ENCODE assay signal across 11 cellular contexts in genomic region chr19:3504723-3505122, GRCh38. TPM values are rescaled to one million over a fixed set of nuclear protein-coding genes. Genes with fewer than 3 reads are reported as not detected.
A peak's percentile ranks its signal among the peaks of the same experiment; 100 is the strongest.
DNase-seq lines count a peak whose midpoint lies in the region; ATAC-seq and TF ChIP-seq lines count a peak whose summit lies in the region.
"Had no signal": no experiment of that assay in that cellular context is flagged by ENCODE, and none has a peak within 500 bp of the region (broad histone marks: within the 10 kb centered on the region; RNA-seq: fewer than 3 reads in every experiment).

No MANE protein-coding gene starts in this region.

- peaks cover 20% of the 10 kb centered on the region for H3K4me1 Mint-ChIP-seq in MCF 10A (ENCODE audit: insufficient read depth, unreplicated experiment)

- H3K27me3 ChIP-seq in breast epithelium, result no peaks in the 10 kb centered on the region
- no peaks in the 10 kb centered on the region for H3K27me3 ChIP-seq in RWPE2 (ENCODE audit: insufficient read depth, poor library complexity, severe bottlenecking)
- H3K27me3 ChIP-seq in upper lobe of right lung, result no peaks in the 10 kb centered on the region

- peaks cover 10% of the 10 kb centered on the region for H3K36me3 Mint-ChIP-seq in MCF 10A (ENCODE audit: insufficient read depth, unreplicated experiment)

- H3K4me3 Mint-ChIP-seq in MCF 10A (ENCODE audit: unreplicated experiment), result peak overlapping the region; percentile 83

- 86 to 91% methylated on average over 5 of the region's 5 CpGs for WGBS in lower leg skin, 2 donors

- no peak for TF ChIP-seq CTCF in MCF 10A (IDR thresholded peaks at IDR 0.05; ENCODE audit: unreplicated experiment)
- TF ChIP-seq CTCF in breast epithelium (IDR thresholded peaks at IDR 0.05), result no peak
- TF ChIP-seq CTCF in RWPE2 (IDR thresholded peaks at IDR 0.05; ENCODE audit: poor library complexity, severe bottlenecking), result no peak
- TF ChIP-seq CTCF in fibroblast of pulmonary artery (IDR thresholded peaks at IDR 0.05; ENCODE audit: low read length, missing control alignments), result no peak
- TF ChIP-seq CTCF in upper lobe of right lung (IDR thresholded peaks at IDR 0.05), result no peak
- no peak for TF ChIP-seq CTCF in lower leg skin (IDR thresholded peaks at IDR 0.05)

- H3K4me1 ChIP-seq in breast epithelium, result peaks cover under 1 to 11% of the 10 kb centered on the region in 2 donors
- peaks cover 15% of the 10 kb centered on the region for H3K4me1 ChIP-seq in RWPE2 (ENCODE audit: insufficient read depth, poor library complexity, severe bottlenecking)
- H3K4me1 ChIP-seq in upper lobe of right lung, result peaks cover 20% of the 10 kb centered on the region

- CTCF ChIA-PET in MCF 10A (lab: Yijun Ruan, JAX), result interaction anchor here (0.6 to 1.0 kb wide), 2 partner anchors 18 to 178 kb away, joined by 3 read pairs; no protein-coding TSS in a partner anchor

- H3K27me3 Mint-ChIP-seq in MCF 10A (ENCODE audit: insufficient read depth, unreplicated experiment), result no peaks in the 10 kb centered on the region

- H3K36me3 ChIP-seq in breast epithelium (no peaks in the 10 kb centered on the region), RWPE2 (ENCODE audit: low read depth) (peaks cover 18% of the 10 kb centered on the region), upper lobe of right lung (no peaks in the 10 kb centered on the region)

- no peak for TF ChIP-seq POLR2A in breast epithelium (IDR thresholded peaks at IDR 0.05)
- TF ChIP-seq POLR2A in lower leg skin (IDR thresholded peaks at IDR 0.05), result no peak

- ATAC-seq in RWPE2 (ENCODE audit: low read depth) (no peak), upper lobe of right lung (no peak)

- H3K9me3 Mint-ChIP-seq in MCF 10A (ENCODE audit: unreplicated experiment), result no peaks in the 10 kb centered on the region

- peak overlapping the region; percentile 97 for H3K27ac Mint-ChIP-seq in MCF 10A (ENCODE audit: low read depth, unreplicated experiment)

- POLR2A ChIA-PET in MCF 10A (lab: Yijun Ruan, JAX), result no interaction called here

- H3K4me3 ChIP-seq in breast epithelium (no peak overlapping the region), RWPE2 (ENCODE audit: severe bottlenecking) (no peak overlapping the region), fibroblast of pulmonary artery (replicated peaks; ENCODE audit: low read depth, low read length) (no peak overlapping the region), upper lobe of right lung (no peak overlapping the region), lower leg skin (ENCODE audit: low read depth, poor library complexity, severe bottlenecking) (no peak overlapping the region)

- H3K27ac ChIP-seq in breast epithelium (no peak overlapping the region), RWPE2 (ENCODE audit: poor library complexity, severe bottlenecking) (peak overlapping the region; percentile 74), upper lobe of right lung (peak overlapping the region; percentile 95)

- no TSS peak for BruUV-seq in MCF 10A (replicated peaks; lab: Mats Ljungman, UMichigan)

- intact Hi-C loops in MCF 10A (cut with micrococcal nuclease), result no loop called here
- intact Hi-C loops in breast epithelium (cut with DNase I; ENCODE audit: low total_unique reads), result no loop called here
- intact Hi-C loops in upper lobe of right lung (cut with DNase I), result no loop called here
- intact Hi-C loops in lower leg skin (cut with DNase I; ENCODE audit: low total_unique reads), result no loop called here

- DNase-seq in MCF 10A (ENCODE audit: unreplicated experiment), result no peak
- DNase-seq in breast epithelium (ENCODE audit: low spot score in 2 of 2), result no peak
- DNase-seq in RWPE2 (ENCODE audit: low spot score), result no peak
- peak; percentile 22 for DNase-seq in fibroblast of pulmonary artery (ENCODE audit: low read depth)
- DNase-seq in upper lobe of right lung, result no peak
- no peak for DNase-seq in activated CD4-positive, CD25-positive, alpha-beta regulatory T cell treated with anti-CD3 and anti-CD28 coated beads, Interleukin-2, amount 50 U/mL, for 72 hours
- DNase-seq in lower leg skin (ENCODE audit: low spot score in 2 of 2), result no peak
- no peak for DNase-seq in stimulated activated CD4-positive, alpha-beta T cell treated with anti-CD3 and anti-CD28 coated beads, Interleukin-2, amount 100 ng/mL, for 24 hours
- DNase-seq: stimulated activated CD4-positive, alpha-beta T cell treated with anti-CD3 and anti-CD28 coated beads, Interleukin-15, amount 100 ng/mL, for 24 hours had no signal

- no peaks in the 10 kb centered on the region for H3K9me3 ChIP-seq in breast epithelium
- no peaks in the 10 kb centered on the region for H3K9me3 ChIP-seq in RWPE2 (ENCODE audit: severe bottlenecking)
- H3K9me3 ChIP-seq in upper lobe of right lung, result no peaks in the 10 kb centered on the region

RNA-seq across cellular contexts. Expression of gene FZR1, which starts 1.4 kb away (rescaled TPM):
- total RNA-seq in MCF 10A (2022), result 46.4 and 48.9 TPM in 2 replicates
- total RNA-seq in breast epithelium, result 10 to 100 TPM; 15.8 to 28.7 (median 26.5) TPM
- total RNA-seq in upper lobe of right lung, result 30.8 TPM
- 10 to 100 TPM; 50.9 to 63.3 (median 57.2) TPM for total RNA-seq in lower leg skin

RNA-seq across cellular contexts. Expression of gene DOHH, which starts 4.2 kb away (rescaled TPM):
- total RNA-seq in MCF 10A (2022) (14.9 and 16.3 TPM in 2 replicates), breast epithelium (10 to 100 TPM; 11.6 to 13.4 (median 12.2) TPM), upper lobe of right lung (12.2 TPM), lower leg skin (10 to 100 TPM; 20.4 to 28.4 (median 24.1) TPM)

RNA-seq across cellular contexts. Expression of gene SMIM44, which starts 21.5 kb away (rescaled TPM):
- total RNA-seq in MCF 10A (2022) (not detected in 2 replicates), breast epithelium (not detected), upper lobe of right lung (not detected), lower leg skin (not detected)
- total RNA-seq: cardiac septum, mononuclear cell had no signal

RNA-seq across cellular contexts. Expression of gene SMIM24, which starts 24.4 kb away (rescaled TPM):
- total RNA-seq in MCF 10A (2022) (not detected in 2 replicates), breast epithelium (1 to 10 TPM in 2 of 3 donors, not detected in 1; 2.0 to 6.7 TPM), upper lobe of right lung (not detected), lower leg skin (under 1 TPM in 2 of 4 donors, not detected in 2; 0.29 to 0.78 TPM)
- total RNA-seq: cardiac septum, mononuclear cell had no signal

RNA-seq across cellular contexts. Expression of gene TEKTIP1, which starts 34.3 kb away (rescaled TPM):
- 0.49 and 1.0 TPM in 2 replicates for total RNA-seq in MCF 10A (2022)
- total RNA-seq in breast epithelium, result 1 to 10 TPM in 1 of 3 donors, not detected in 2; 2.0 TPM
- total RNA-seq in upper lobe of right lung, result 3.2 TPM
- total RNA-seq in lower leg skin, result under 1 TPM in 1 of 4 donors, not detected in 3; 0.78 TPM

Comparison
In these comparisons a context has a peak if more than half of its experiments do, and no peak if none do; other contexts are left out.
1. H3K27ac ChIP-seq: peak in RWPE2 (single experiment) and upper lobe of right lung (single experiment); none in breast epithelium (0 of 2).